Comparison of ENCODE assay signal across 12 cellular contexts in genomic region chr10:29957887-29958330, GRCh38.
DNase-seq lines count a peak whose midpoint lies in the region; ATAC-seq and TF ChIP-seq lines count a peak whose summit lies in the region.
"Had no signal": no experiment of that assay in that cellular context is flagged by ENCODE, and none has a peak within 500 bp of the region (broad histone marks: within the 10 kb centered on the region; RNA-seq: fewer than 3 reads in every experiment).

No MANE protein-coding gene starts in this region.

- H3K4me1 Mint-ChIP-seq in activated T-cell treated with anti-CD3 and anti-CD28 coated beads, Interleukin-2, amount 50 U/mL, for 4 hours (ENCODE audit: low read depth) = no peaks in the 10 kb centered on the region
- H3K4me1 Mint-ChIP-seq in activated CD4-positive, alpha-beta T cell treated with anti-CD3 and anti-CD28 coated beads, Interleukin-2, amount 10 ng/mL, durations not matched to agents 24 days and 14 days = no peaks in the 10 kb centered on the region

- H3K27me3 ChIP-seq in SJCRH30 (no peaks in the 10 kb centered on the region; the same call in 1 of the 2 replicates), heart left ventricle (no peaks in the 10 kb centered on the region)
- H3K27me3 ChIP-seq: cardiac muscle cell had no signal

- intact Hi-C loops in heart left ventricle (cut with DNase I) = no loop called here
- intact Hi-C loops in activated CD4-positive, alpha-beta T cell treated with anti-CD3 and anti-CD28 coated beads, Interleukin-2, amount 10 ng/mL, durations not matched to agents 24 days and 14 days (cut with micrococcal nuclease) = no loop called here

- no peak overlapping the region for H3K27ac Mint-ChIP-seq in activated CD4-positive, alpha-beta T cell treated with anti-CD3 and anti-CD28 coated beads, Interleukin-2, amount 10 ng/mL, durations not matched to agents 24 days and 14 days

- H3K9me3 ChIP-seq in SJCRH30 (replicated peaks) = no peaks in the 10 kb centered on the region
- peaks cover 0 to 5% (median 0%) of the 10 kb centered on the region in 12 donors for H3K9me3 ChIP-seq in heart left ventricle

- H3K27me3 Mint-ChIP-seq in activated T-cell treated with anti-CD3 and anti-CD28 coated beads, Interleukin-2, amount 50 U/mL, for 4 hours (ENCODE audit: low read depth) = peaks cover 7% of the 10 kb centered on the region
- H3K27me3 Mint-ChIP-seq in activated CD4-positive, alpha-beta T cell treated with anti-CD3 and anti-CD28 coated beads, Interleukin-2, amount 10 ng/mL, durations not matched to agents 24 days and 14 days = peaks cover 3% of the 10 kb centered on the region

- H3K4me3 ChIP-seq in SJCRH30 (no peak overlapping the region), heart left ventricle (no peak overlapping the region)
- H3K4me3 ChIP-seq: cardiac muscle cell had no signal

- 30 to 68% (median 42%) methylated on average over 4 of the region's 4 CpGs for WGBS in heart left ventricle, 4 donors

- no peak for TF ChIP-seq POLR2A in heart left ventricle (IDR thresholded peaks at IDR 0.05)

- H3K27ac ChIP-seq in SJCRH30 (no peak overlapping the region), heart left ventricle (no peak overlapping the region)
- H3K27ac ChIP-seq: cardiac muscle cell, KMS-11 had no signal

- H3K36me3 Mint-ChIP-seq in activated T-cell treated with anti-CD3 and anti-CD28 coated beads, Interleukin-2, amount 50 U/mL, for 4 hours (ENCODE audit: insufficient read depth) = no peaks in the 10 kb centered on the region
- H3K36me3 Mint-ChIP-seq in activated CD4-positive, alpha-beta T cell treated with anti-CD3 and anti-CD28 coated beads, Interleukin-2, amount 10 ng/mL, durations not matched to agents 24 days and 14 days (ENCODE audit: low read depth) = no peaks in the 10 kb centered on the region

- DNase-seq in SJCRH30 (peak; percentile 72 to 78), heart left ventricle (peak in 4 of 5 donors; percentile 16 to 69 (median 48)), renal cortical epithelial cell (ENCODE audit: low read depth) (peak; percentile 98)
- no peak for DNase-seq in activated T-cell treated with anti-CD3 and anti-CD28 coated beads, Interleukin-2, amount 50 U/mL, for 4 hours
- no peak for DNase-seq in stimulated activated CD4-positive, alpha-beta T cell treated with anti-CD3 and anti-CD28 coated beads, Interleukin-1b, Interleukin-23, amount 100 ng/mL, for 48 hours
- no peak for DNase-seq in activated CD4-positive, alpha-beta T cell treated with anti-CD3 and anti-CD28 coated beads, Interleukin-2, amount 50 U/mL, for 48 hours
- DNase-seq in activated CD4-positive, alpha-beta T cell treated with anti-CD3 and anti-CD28 coated beads, Interleukin-2, amount 10 ng/mL, durations not matched to agents 24 days and 14 days = no peak
- DNase-seq: activated CD4-positive, alpha-beta T cell treated with anti-CD3 and anti-CD28 coated beads for 4 hours; DND-41 had no signal

- ATAC-seq in GM18867 (IDR thresholded peaks at IDR 0.05; ENCODE audit: unreplicated experiment) (peak; percentile 49), heart left ventricle (no peak)
- ATAC-seq in activated T-cell treated with anti-CD3 and anti-CD28 coated beads, Interleukin-2, amount 50 U/mL, for 4 hours = no peak

- H3K36me3 ChIP-seq in SJCRH30 (no peaks in the 10 kb centered on the region), heart left ventricle (no peaks in the 10 kb centered on the region)
- H3K36me3 ChIP-seq: cardiac muscle cell had no signal

- H3K4me3 Mint-ChIP-seq in activated T-cell treated with anti-CD3 and anti-CD28 coated beads, Interleukin-2, amount 50 U/mL, for 4 hours = no peak overlapping the region
- H3K4me3 Mint-ChIP-seq in activated CD4-positive, alpha-beta T cell treated with anti-CD3 and anti-CD28 coated beads, Interleukin-2, amount 10 ng/mL, durations not matched to agents 24 days and 14 days = no peak overlapping the region

- H3K4me1 ChIP-seq in SJCRH30 (peaks cover 10% of the 10 kb centered on the region), heart left ventricle (peaks cover 0 to 7% (median 3%) of the 10 kb centered on the region in 12 donors)

- peaks cover 7% of the 10 kb centered on the region for H3K9me3 Mint-ChIP-seq in activated T-cell treated with anti-CD3 and anti-CD28 coated beads, Interleukin-2, amount 50 U/mL, for 4 hours
- H3K9me3 Mint-ChIP-seq in activated CD4-positive, alpha-beta T cell treated with anti-CD3 and anti-CD28 coated beads, Interleukin-2, amount 10 ng/mL, durations not matched to agents 24 days and 14 days = no peaks in the 10 kb centered on the region

- no peak for TF ChIP-seq CTCF in heart left ventricle (IDR thresholded peaks at IDR 0.05)

Comparison
In these comparisons a context has a peak if more than half of its experiments do, and no peak if none do; other contexts are left out.
1. DNase-seq: peak in SJCRH30 (2 of 2), heart left ventricle (4 of 5) and renal cortical epithelial cell (single experiment); none in activated T-cell treated with anti-CD3 and anti-CD28 coated beads, Interleukin-2, amount 50 U/mL, for 4 hours (single experiment), stimulated activated CD4-positive, alpha-beta T cell treated with anti-CD3 and anti-CD28 coated beads, Interleukin-1b, Interleukin-23, amount 100 ng/mL, for 48 hours (single experiment), activated CD4-positive, alpha-beta T cell treated with anti-CD3 and anti-CD28 coated beads, Interleukin-2, amount 50 U/mL, for 48 hours (0 of 2) and activated CD4-positive, alpha-beta T cell treated with anti-CD3 and anti-CD28 coated beads, Interleukin-2, amount 10 ng/mL, durations not matched to agents 24 days and 14 days (single experiment).